30 cellular contexts compared by ENCODE assay signal in genomic region chr9:133366435-133366834, GRCh38. TPM values are rescaled to one million over a fixed set of nuclear protein-coding genes. Genes with fewer than 3 reads are reported as not detected.
"Had no signal": no experiment of that assay in that cellular context is flagged by ENCODE, and none has a peak within 500 bp of the region (broad histone marks: within the 10 kb centered on the region; RNA-seq: fewer than 3 reads in every experiment).

No MANE protein-coding gene starts in this region.

- H3K9me3 Mint-ChIP-seq: immature natural killer cell; naive thymus-derived CD4-positive, alpha-beta T cell; natural killer cell treated with Interleukin-12 subunit alpha and Interleukin-12 subunit beta and Interleukin-15 and Interleukin-18, amount 100 ng/mL, for 72 hours; stimulated activated naive B cell treated with anti-CD40 and anti-IgM and Interleukin-4, amounts not matched to agents 10 μg/mL and 1 μg/mL and 100 μg/mL, for 72 hours had no signal

- H3K27ac Mint-ChIP-seq: immature natural killer cell; naive thymus-derived CD4-positive, alpha-beta T cell; stimulated activated naive B cell treated with anti-CD40 and anti-IgM and Interleukin-4, amounts not matched to agents 10 μg/mL and 1 μg/mL and 100 μg/mL, for 72 hours had no signal

- ATAC-seq: left colon; left lung; mucosa of descending colon; naive thymus-derived CD4-positive, alpha-beta T cell; natural killer cell treated with Interleukin-12 subunit alpha and Interleukin-12 subunit beta and Interleukin-15 and Interleukin-18, amount 100 ng/mL, for 72 hours; pancreas; right cardiac atrium; sciatic nerve; stimulated activated naive B cell treated with anti-CD40 and anti-IgM and Interleukin-4, amounts not matched to agents 10 μg/mL and 1 μg/mL and 100 μg/mL, for 72 hours; stimulated activated naive CD8-positive, alpha-beta T cell treated with anti-CD3 and anti-CD28 coated beads, Interleukin-15, Interleukin-2, amounts not matched to agents 100 U/mL and 50 U/mL, for 24 hours; upper lobe of right lung had no signal

- H3K9me3 ChIP-seq: left lung, mucosa of descending colon, pancreas, prostate gland, stomach, testis, thyroid gland, transverse colon, upper lobe of right lung had no signal

- H3K4me3 ChIP-seq: left lung, lung, mucosa of descending colon, pancreas, prostate gland, skin epidermis, stomach, testis, thyroid gland, transverse colon, upper lobe of right lung had no signal

- H3K27ac ChIP-seq: left lung, pancreas, prostate gland, testis, thyroid gland, transverse colon, upper lobe of right lung had no signal

- H3K27me3 Mint-ChIP-seq: naive thymus-derived CD4-positive, alpha-beta T cell; natural killer cell treated with Interleukin-12 subunit alpha and Interleukin-12 subunit beta and Interleukin-15 and Interleukin-18, amount 100 ng/mL, for 72 hours; stimulated activated naive B cell treated with anti-CD40 and anti-IgM and Interleukin-4, amounts not matched to agents 10 μg/mL and 1 μg/mL and 100 μg/mL, for 72 hours had no signal

- DNase-seq: hypothalamus; immature natural killer cell; kidney; left colon; mesendoderm; midbrain; naive thymus-derived CD4-positive, alpha-beta T cell; posterior cingulate gyrus; retina; stimulated activated CD4-positive, alpha-beta T cell treated with anti-CD3 and anti-CD28 coated beads, Interleukin-12 subunit alpha, Interleukin-12 subunit beta, amount 100 ng/mL, for 4 hours; stimulated activated CD4-positive, alpha-beta T cell treated with anti-CD3 and anti-CD28 coated beads, Interleukin-15, amount 100 ng/mL, for 24 hours; stimulated activated CD4-positive, alpha-beta T cell treated with anti-CD3 and anti-CD28 coated beads, Interleukin-2, amount 100 ng/mL, for 24 hours; stimulated activated CD4-positive, alpha-beta T cell treated with anti-CD3 and anti-CD28 coated beads, Interleukin-4, amount 100 ng/mL, for 1 hour; stimulated activated naive B cell treated with anti-CD40 and anti-IgM and Interleukin-4, amounts not matched to agents 10 μg/mL and 1 μg/mL and 100 μg/mL, for 72 hours; stimulated activated naive CD8-positive, alpha-beta T cell treated with anti-CD3 and anti-CD28 coated beads, Interleukin-15, Interleukin-2, amounts not matched to agents 100 U/mL and 50 U/mL, for 24 hours; stomach; testis; thyroid gland; transverse colon; upper lobe of right lung had no signal

- H3K36me3 ChIP-seq: prostate gland had no signal

- H3K27me3 ChIP-seq: left lung, pancreas, stomach, testis, thyroid gland, transverse colon, upper lobe of right lung had no signal

- H3K4me3 Mint-ChIP-seq: immature natural killer cell; naive thymus-derived CD4-positive, alpha-beta T cell; natural killer cell treated with Interleukin-12 subunit alpha and Interleukin-12 subunit beta and Interleukin-15 and Interleukin-18, amount 100 ng/mL, for 72 hours; stimulated activated naive B cell treated with anti-CD40 and anti-IgM and Interleukin-4, amounts not matched to agents 10 μg/mL and 1 μg/mL and 100 μg/mL, for 72 hours had no signal

RNA-seq across cellular contexts. Expression of gene STKLD1, which starts 9.7 kb away (rescaled TPM):
- total RNA-seq: omental fat pad, stomach had no signal
